Comparison of ENCODE assay signal across 1 cellular context in the genomic region with DNA sequence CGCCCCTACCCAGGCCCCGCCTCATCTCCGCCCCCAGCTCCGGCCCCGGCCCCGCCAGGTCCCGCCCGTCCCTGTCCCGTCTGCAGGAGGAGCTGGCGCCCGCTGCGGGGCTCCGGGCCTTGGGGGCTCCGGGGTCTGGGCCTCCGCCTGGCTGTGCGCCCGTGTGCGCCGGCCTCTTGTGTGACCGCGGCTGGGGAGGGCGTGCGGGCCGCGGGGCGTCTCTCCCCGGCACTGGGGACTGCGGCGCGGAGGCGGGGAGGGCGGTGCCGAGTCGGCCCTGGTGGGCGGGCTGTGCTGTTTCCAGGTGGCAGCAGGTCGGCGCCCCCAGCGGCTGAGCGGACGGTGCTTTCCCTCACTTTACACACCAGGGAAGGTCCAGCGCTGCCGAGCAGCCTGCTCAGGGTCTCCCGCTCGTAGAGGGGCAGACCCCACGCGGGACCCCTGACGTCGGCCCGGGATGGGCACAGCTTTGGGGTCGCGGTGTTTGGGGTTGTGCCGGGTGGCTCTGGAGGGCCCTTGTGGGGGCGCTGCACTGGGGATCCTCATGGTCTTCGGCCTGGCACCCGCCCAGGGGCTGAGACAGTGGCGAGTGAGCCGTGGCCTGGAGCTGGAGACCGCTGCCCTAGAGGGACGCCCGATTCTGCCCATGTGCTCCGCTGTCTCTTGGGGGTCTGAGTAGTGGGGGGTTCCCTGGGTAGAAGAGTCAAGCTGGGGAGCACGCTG.
TF ChIP-seq lines count a peak whose summit lies in the region.

No MANE protein-coding gene starts in this region.

TF ChIP-seq in K562, 482 proteins besides CTCF, POLR2A, EP300 and RAD21 (continued from another document and continues in another):
- TF ChIP-seq, protein P1, sequence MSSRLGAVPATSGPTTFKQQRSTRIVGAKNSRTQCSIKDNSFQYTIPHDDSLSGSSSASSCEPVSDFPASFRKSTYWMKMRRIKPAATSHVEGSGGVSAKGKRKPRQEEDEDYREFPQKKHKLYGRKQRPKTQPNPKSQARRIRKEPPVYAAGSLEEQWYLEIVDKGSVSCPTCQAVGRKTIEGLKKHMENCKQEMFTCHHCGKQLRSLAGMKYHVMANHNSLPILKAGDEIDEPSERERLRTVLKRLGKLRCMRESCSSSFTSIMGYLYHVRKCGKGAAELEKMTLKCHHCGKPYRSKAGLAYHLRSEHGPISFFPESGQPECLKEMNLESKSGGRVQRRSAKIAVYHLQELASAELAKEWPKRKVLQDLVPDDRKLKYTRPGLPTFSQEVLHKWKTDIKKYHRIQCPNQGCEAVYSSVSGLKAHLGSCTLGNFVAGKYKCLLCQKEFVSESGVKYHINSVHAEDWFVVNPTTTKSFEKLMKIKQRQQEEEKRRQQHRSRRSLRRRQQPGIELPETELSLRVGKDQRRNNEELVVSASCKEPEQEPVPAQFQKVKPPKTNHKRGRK (tag; IDR thresholded peaks at IDR 0.05), result no peak
- TF ChIP-seq TGIF2 (CRISPR knock-in tag; IDR thresholded peaks at IDR 0.05) (no peak), SAFB (IDR thresholded peaks at IDR 0.05; ENCODE audit: borderline replicate concordance, low read depth, low read length) (0 out of 2 replicates have a peak, but pooled peaks have one; percentile 26), SMARCA4 (IDR thresholded peaks at IDR 0.05) (no peak), ZNF311 (CRISPR knock-in tag; IDR thresholded peaks at IDR 0.05) (no peak), EWSR1 (IDR thresholded peaks at IDR 0.05; ENCODE audit: borderline replicate concordance, low read depth, partially characterized antibody) (no peak), IRF2 (CRISPR knock-in tag; IDR thresholded peaks at IDR 0.05) (no peak), STAG1 (CRISPR knock-in tag; IDR thresholded peaks at IDR 0.05; ENCODE audit: borderline replicate concordance) (no peak), ZNF699 (CRISPR knock-in tag; IDR thresholded peaks at IDR 0.05; ENCODE audit: insufficient replicate concordance) (no peak), SRSF9 (IDR thresholded peaks at IDR 0.05; ENCODE audit: borderline replicate concordance, low read depth, low read length) (no peak), RHOXF2B (CRISPR knock-in tag; conservative IDR thresholded peaks at IDR 0.05) (no peak), ARID2 (IDR thresholded peaks at IDR 0.05) (no peak), PML (IDR thresholded peaks at IDR 0.05; ENCODE audit: low read length) (no peak), SIRT6 (IDR thresholded peaks at IDR 0.05; ENCODE audit: low read depth, low read length) (no peak), HLTF (IDR thresholded peaks at IDR 0.05) (no peak), HNRNPK (IDR thresholded peaks at IDR 0.05; ENCODE audit: low read depth, low read length, poor library complexity, severe bottlenecking) (no peak), TCFL5 (CRISPR knock-in tag; conservative IDR thresholded peaks at IDR 0.05) (no peak), IFI16 (CRISPR knock-in tag; IDR thresholded peaks at IDR 0.05) (no peak), U2AF2 (optimal IDR thresholded peaks at IDR 0.05; ENCODE audit: low read depth, low read length) (no peak), MYC (IDR thresholded peaks at IDR 0.05; ENCODE audit: low read depth, low read length) (peak; percentile 28; the same call in 1 of the 2 replicates), MYC (CRISPR knock-in tag; IDR thresholded peaks at IDR 0.05; ENCODE audit: borderline replicate concordance, low read depth) (no peak), ETV1 (tag; conservative IDR thresholded peaks at IDR 0.05; ENCODE audit: low read depth) (no peak), GTF2A2 (tag; IDR thresholded peaks at IDR 0.05) (no peak), ZNF444 (CRISPR knock-in tag; IDR thresholded peaks at IDR 0.05) (no peak), SOX6 (IDR thresholded peaks at IDR 0.05) (no peak), RBM14 (IDR thresholded peaks at IDR 0.05; ENCODE audit: borderline replicate concordance, insufficient read depth, low read depth, low read length) (no peak), ZNF282 (CRISPR knock-in tag; IDR thresholded peaks at IDR 0.05) (no peak), KLF6 (CRISPR knock-in tag; IDR thresholded peaks at IDR 0.05; ENCODE audit: borderline replicate concordance) (no peak), FOXJ3 (CRISPR knock-in tag; IDR thresholded peaks at IDR 0.05) (no peak), FOS (IDR thresholded peaks at IDR 0.05; ENCODE audit: extremely low read depth, insufficient read length) (no peak)
- TF ChIP-seq, protein P2, sequence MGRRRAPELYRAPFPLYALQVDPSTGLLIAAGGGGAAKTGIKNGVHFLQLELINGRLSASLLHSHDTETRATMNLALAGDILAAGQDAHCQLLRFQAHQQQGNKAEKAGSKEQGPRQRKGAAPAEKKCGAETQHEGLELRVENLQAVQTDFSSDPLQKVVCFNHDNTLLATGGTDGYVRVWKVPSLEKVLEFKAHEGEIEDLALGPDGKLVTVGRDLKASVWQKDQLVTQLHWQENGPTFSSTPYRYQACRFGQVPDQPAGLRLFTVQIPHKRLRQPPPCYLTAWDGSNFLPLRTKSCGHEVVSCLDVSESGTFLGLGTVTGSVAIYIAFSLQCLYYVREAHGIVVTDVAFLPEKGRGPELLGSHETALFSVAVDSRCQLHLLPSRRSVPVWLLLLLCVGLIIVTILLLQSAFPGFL (CRISPR knock-in tag; IDR thresholded peaks at IDR 0.05), result no peak
- TF ChIP-seq, protein P3, sequence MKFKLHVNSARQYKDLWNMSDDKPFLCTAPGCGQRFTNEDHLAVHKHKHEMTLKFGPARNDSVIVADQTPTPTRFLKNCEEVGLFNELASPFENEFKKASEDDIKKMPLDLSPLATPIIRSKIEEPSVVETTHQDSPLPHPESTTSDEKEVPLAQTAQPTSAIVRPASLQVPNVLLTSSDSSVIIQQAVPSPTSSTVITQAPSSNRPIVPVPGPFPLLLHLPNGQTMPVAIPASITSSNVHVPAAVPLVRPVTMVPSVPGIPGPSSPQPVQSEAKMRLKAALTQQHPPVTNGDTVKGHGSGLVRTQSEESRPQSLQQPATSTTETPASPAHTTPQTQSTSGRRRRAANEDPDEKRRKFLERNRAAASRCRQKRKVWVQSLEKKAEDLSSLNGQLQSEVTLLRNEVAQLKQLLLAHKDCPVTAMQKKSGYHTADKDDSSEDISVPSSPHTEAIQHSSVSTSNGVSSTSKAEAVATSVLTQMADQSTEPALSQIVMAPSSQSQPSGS (CRISPR knock-in tag; IDR thresholded peaks at IDR 0.05), result no peak
- TF ChIP-seq, protein P4, sequence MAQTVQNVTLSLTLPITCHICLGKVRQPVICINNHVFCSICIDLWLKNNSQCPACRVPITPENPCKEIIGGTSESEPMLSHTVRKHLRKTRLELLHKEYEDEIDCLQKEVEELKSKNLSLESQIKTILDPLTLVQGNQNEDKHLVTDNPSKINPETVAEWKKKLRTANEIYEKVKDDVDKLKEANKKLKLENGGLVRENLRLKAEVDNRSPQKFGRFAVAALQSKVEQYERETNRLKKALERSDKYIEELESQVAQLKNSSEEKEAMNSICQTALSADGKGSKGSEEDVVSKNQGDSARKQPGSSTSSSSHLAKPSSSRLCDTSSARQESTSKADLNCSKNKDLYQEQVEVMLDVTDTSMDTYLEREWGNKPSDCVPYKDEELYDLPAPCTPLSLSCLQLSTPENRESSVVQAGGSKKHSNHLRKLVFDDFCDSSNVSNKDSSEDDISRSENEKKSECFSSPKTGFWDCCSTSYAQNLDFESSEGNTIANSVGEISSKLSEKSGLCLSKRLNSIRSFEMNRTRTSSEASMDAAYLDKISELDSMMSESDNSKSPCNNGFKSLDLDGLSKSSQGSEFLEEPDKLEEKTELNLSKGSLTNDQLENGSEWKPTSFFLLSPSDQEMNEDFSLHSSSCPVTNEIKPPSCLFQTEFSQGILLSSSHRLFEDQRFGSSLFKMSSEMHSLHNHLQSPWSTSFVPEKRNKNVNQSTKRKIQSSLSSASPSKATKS (CRISPR knock-in tag; IDR thresholded peaks at IDR 0.05), result no peak
- TF ChIP-seq, protein P5, sequence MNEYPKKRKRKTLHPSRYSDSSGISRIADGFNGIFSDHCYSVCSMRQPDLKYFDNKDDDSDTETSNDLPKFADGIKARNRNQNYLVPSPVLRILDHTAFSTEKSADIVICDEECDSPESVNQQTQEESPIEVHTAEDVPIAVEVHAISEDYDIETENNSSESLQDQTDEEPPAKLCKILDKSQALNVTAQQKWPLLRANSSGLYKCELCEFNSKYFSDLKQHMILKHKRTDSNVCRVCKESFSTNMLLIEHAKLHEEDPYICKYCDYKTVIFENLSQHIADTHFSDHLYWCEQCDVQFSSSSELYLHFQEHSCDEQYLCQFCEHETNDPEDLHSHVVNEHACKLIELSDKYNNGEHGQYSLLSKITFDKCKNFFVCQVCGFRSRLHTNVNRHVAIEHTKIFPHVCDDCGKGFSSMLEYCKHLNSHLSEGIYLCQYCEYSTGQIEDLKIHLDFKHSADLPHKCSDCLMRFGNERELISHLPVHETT (CRISPR knock-in tag; conservative IDR thresholded peaks at IDR 0.05 in 1 of 2, IDR thresholded peaks at IDR 0.05 in 1 of 2), result no peak
- TF ChIP-seq, protein P6, sequence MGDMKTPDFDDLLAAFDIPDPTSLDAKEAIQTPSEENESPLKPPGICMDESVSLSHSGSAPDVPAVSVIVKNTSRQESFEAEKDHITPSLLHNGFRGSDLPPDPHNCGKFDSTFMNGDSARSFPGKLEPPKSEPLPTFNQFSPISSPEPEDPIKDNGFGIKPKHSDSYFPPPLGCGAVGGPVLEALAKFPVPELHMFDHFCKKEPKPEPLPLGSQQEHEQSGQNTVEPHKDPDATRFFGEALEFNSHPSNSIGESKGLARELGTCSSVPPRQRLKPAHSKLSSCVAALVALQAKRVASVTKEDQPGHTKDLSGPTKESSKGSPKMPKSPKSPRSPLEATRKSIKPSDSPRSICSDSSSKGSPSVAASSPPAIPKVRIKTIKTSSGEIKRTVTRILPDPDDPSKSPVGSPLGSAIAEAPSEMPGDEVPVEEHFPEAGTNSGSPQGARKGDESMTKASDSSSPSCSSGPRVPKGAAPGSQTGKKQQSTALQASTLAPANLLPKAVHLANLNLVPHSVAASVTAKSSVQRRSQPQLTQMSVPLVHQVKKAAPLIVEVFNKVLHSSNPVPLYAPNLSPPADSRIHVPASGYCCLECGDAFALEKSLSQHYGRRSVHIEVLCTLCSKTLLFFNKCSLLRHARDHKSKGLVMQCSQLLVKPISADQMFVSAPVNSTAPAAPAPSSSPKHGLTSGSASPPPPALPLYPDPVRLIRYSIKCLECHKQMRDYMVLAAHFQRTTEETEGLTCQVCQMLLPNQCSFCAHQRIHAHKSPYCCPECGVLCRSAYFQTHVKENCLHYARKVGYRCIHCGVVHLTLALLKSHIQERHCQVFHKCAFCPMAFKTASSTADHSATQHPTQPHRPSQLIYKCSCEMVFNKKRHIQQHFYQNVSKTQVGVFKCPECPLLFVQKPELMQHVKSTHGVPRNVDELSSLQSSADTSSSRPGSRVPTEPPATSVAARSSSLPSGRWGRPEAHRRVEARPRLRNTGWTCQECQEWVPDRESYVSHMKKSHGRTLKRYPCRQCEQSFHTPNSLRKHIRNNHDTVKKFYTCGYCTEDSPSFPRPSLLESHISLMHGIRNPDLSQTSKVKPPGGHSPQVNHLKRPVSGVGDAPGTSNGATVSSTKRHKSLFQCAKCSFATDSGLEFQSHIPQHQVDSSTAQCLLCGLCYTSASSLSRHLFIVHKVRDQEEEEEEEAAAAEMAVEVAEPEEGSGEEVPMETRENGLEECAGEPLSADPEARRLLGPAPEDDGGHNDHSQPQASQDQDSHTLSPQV (IDR thresholded peaks at IDR 0.05), result no peak
- TF ChIP-seq, protein P7, sequence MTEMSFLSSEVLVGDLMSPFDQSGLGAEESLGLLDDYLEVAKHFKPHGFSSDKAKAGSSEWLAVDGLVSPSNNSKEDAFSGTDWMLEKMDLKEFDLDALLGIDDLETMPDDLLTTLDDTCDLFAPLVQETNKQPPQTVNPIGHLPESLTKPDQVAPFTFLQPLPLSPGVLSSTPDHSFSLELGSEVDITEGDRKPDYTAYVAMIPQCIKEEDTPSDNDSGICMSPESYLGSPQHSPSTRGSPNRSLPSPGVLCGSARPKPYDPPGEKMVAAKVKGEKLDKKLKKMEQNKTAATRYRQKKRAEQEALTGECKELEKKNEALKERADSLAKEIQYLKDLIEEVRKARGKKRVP (CRISPR knock-in tag; IDR thresholded peaks at IDR 0.05), result no peak
- TF ChIP-seq, protein P8, sequence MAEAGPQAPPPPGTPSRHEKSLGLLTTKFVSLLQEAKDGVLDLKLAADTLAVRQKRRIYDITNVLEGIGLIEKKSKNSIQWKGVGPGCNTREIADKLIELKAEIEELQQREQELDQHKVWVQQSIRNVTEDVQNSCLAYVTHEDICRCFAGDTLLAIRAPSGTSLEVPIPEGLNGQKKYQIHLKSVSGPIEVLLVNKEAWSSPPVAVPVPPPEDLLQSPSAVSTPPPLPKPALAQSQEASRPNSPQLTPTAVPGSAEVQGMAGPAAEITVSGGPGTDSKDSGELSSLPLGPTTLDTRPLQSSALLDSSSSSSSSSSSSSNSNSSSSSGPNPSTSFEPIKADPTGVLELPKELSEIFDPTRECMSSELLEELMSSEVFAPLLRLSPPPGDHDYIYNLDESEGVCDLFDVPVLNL (CRISPR knock-in tag; IDR thresholded peaks at IDR 0.05; ENCODE audit: low read depth), result no peak
